In genomic region chr14:100421756-100422470, GRCh38 we compare ENCODE assay signal across 16 cellular contexts. TPM values are rescaled to one million over a fixed set of nuclear protein-coding genes. Genes with fewer than 3 reads are reported as not detected.
A peak's percentile ranks its signal among the peaks of the same experiment; 100 is the strongest.
DNase-seq lines count a peak whose midpoint lies in the region; ATAC-seq, FAIRE-seq and TF ChIP-seq lines count a peak whose summit lies in the region.
"Had no signal": no experiment of that assay in that cellular context is flagged by ENCODE, and none has a peak within 500 bp of the region (broad histone marks: within the 10 kb centered on the region; RNA-seq: fewer than 3 reads in every experiment).

No MANE protein-coding gene starts in this region.

- no peak overlapping the region for H3K4me3 ChIP-seq in H7 (ENCODE audit: insufficient read depth, low read depth, low read length)
- H3K4me3 ChIP-seq: BLaER1, SK-N-MC had no signal

- no peaks in the 10 kb centered on the region for H3K9me3 ChIP-seq in CD4-positive, alpha-beta T cell (ENCODE audit: control insufficient read depth, low read length)
- H3K9me3 ChIP-seq: BLaER1 had no signal

- intact Hi-C loops in CD4-positive, alpha-beta T cell (cut with DNase I, micrococcal nuclease): no loop called here

- no peaks in the 10 kb centered on the region for H3K9me3 Mint-ChIP-seq in CD4-positive, alpha-beta T cell

- no peak overlapping the region for H3K4me3 Mint-ChIP-seq in CD4-positive, alpha-beta T cell

- peak; percentile 21 for DNase-seq in activated effector memory CD4-positive, alpha-beta T cell treated with anti-CD3 and anti-CD28 coated beads, Interleukin-2, amount 50 U/mL, for 16 hours
- no peak for DNase-seq in activated effector memory CD4-positive, alpha-beta T cell treated with Interleukin-2 at 50 U/mL for 16 hours
- DNase-seq in NCI-H69 (lab: John Stamatoyannopoulos, UW): peak; percentile 63
- peak; percentile 39 for DNase-seq in smooth muscle cell of the brain vasculature (ENCODE audit: low read depth, low spot score)
- no peak for DNase-seq in CD4-positive, alpha-beta T cell
- no peak for DNase-seq in H7
- DNase-seq: 8988T, Karpas-422, NCI-H1105, NCI-H187, NCI-H82 had no signal

- FAIRE-seq in endometrium (lab: Jason Lieb, UNC): peak; percentile 84

- ATAC-seq in HG02970 (IDR thresholded peaks at IDR 0.05; ENCODE audit: low FRiP score, unreplicated experiment): no peak
- no peak for ATAC-seq in CD4-positive, alpha-beta T cell (ENCODE audit: poor library complexity)
- ATAC-seq: Right ventricle myocardium inferior had no signal

- H3K27ac ChIP-seq in CD4-positive, alpha-beta T cell (ENCODE audit: low read depth, low read length): no peak overlapping the region
- H3K27ac ChIP-seq: BLaER1 had no signal

- H3K36me3 ChIP-seq in H7 (replicated peaks; ENCODE audit: control insufficient read depth, insufficient read depth, low read length): no peaks in the 10 kb centered on the region
- H3K36me3 ChIP-seq: BLaER1 had no signal

- TF ChIP-seq CTCF in CD4-positive, alpha-beta T cell (IDR thresholded peaks at IDR 0.05): no peak

- CTCF ChIA-PET in CD4-positive, alpha-beta T cell (lab: Charles Lee): interaction anchor here (0.6 to 1.2 kb wide), 3 partner anchors 36 to 155 kb away, joined by 3 read pairs; no protein-coding TSS in a partner anchor

- POLR2A ChIA-PET in CD4-positive, alpha-beta T cell (lab: Charles Lee): no interaction called here

- no peak overlapping the region for H3K27ac Mint-ChIP-seq in CD4-positive, alpha-beta T cell

- no peaks in the 10 kb centered on the region for H3K27me3 ChIP-seq in CD4-positive, alpha-beta T cell (ENCODE audit: control insufficient read depth, insufficient read depth, low read length)
- H3K27me3 ChIP-seq in H7 (ENCODE audit: control insufficient read depth, insufficient read depth, low read length): no peaks in the 10 kb centered on the region
- H3K27me3 ChIP-seq: BLaER1 had no signal

- H3K27me3 Mint-ChIP-seq in CD4-positive, alpha-beta T cell: no peaks in the 10 kb centered on the region

- peaks cover 9% of the 10 kb centered on the region for H3K4me1 Mint-ChIP-seq in CD4-positive, alpha-beta T cell (ENCODE audit: low read depth)

- H3K36me3 Mint-ChIP-seq in CD4-positive, alpha-beta T cell (ENCODE audit: low read depth): no peaks in the 10 kb centered on the region

RNA-seq across cellular contexts. Expression of gene WDR25, which starts 45.6 kb away (rescaled TPM):
- total RNA-seq in CD4-positive, alpha-beta T cell: 1 to 10 TPM; 2.0 to 2.4 TPM
- total RNA-seq in H7 (2014; rRNA removed; shearing (Covaris generic)): 10.6 and 18.4 TPM in 2 replicates

Comparison
In these comparisons a context has a peak if more than half of its experiments do, and no peak if none do; other contexts are left out.
1. DNase-seq: peak in activated effector memory CD4-positive, alpha-beta T cell treated with anti-CD3 and anti-CD28 coated beads, Interleukin-2, amount 50 U/mL, for 16 hours (single experiment), NCI-H69 (single experiment) and smooth muscle cell of the brain vasculature (single experiment); none in activated effector memory CD4-positive, alpha-beta T cell treated with Interleukin-2 at 50 U/mL for 16 hours (single experiment), CD4-positive, alpha-beta T cell (0 of 10) and H7 (single experiment).